In genomic region chr10:79098061-79098460, GRCh38 we compare ENCODE assay signal across 1 cellular context.
TF ChIP-seq lines count a peak whose summit lies in the region.

No MANE protein-coding gene starts in this region.

TF ChIP-seq in IMR-90, 13 proteins besides CTCF, POLR2A, EP300 and RAD21:
- no peak for TF ChIP-seq MXI1 (IDR thresholded peaks at IDR 0.05; ENCODE audit: borderline replicate concordance, low read depth, low read length)
- TF ChIP-seq NFE2L2 (IDR thresholded peaks at IDR 0.05; ENCODE audit: low read depth, low read length): no peak
- TF ChIP-seq MAFK (IDR thresholded peaks at IDR 0.05; ENCODE audit: low read depth, low read length): no peak
- no peak for TF ChIP-seq SMC3 (IDR thresholded peaks at IDR 0.05; ENCODE audit: low read depth, low read length)
- no peak for TF ChIP-seq RFX5 (IDR thresholded peaks at IDR 0.05; ENCODE audit: low read depth, low read length)
- TF ChIP-seq CEBPB (IDR thresholded peaks at IDR 0.05; ENCODE audit: low read depth, low read length): no peak
- TF ChIP-seq MAZ (IDR thresholded peaks at IDR 0.05; ENCODE audit: borderline replicate concordance, low read depth, low read length): no peak
- TF ChIP-seq FOS (IDR thresholded peaks at IDR 0.05; ENCODE audit: low read depth, low read length): no peak
- no peak for TF ChIP-seq BHLHE40 (IDR thresholded peaks at IDR 0.05; ENCODE audit: low read depth, low read length)
- no peak for TF ChIP-seq USF2 (IDR thresholded peaks at IDR 0.05; ENCODE audit: low read depth, low read length)
- no peak for TF ChIP-seq RCOR1 (IDR thresholded peaks at IDR 0.05; ENCODE audit: insufficient replicate concordance, low read length)
- no peak for TF ChIP-seq ELK1 (IDR thresholded peaks at IDR 0.05; ENCODE audit: borderline replicate concordance, low read depth, low read length)
- no peak for TF ChIP-seq CHD1 (IDR thresholded peaks at IDR 0.05; ENCODE audit: low read depth, low read length)
TF ChIP-seq in IMR-90: peak in this region for 0.
